ENCODE assay signal across 8 cellular contexts in the genomic region with DNA sequence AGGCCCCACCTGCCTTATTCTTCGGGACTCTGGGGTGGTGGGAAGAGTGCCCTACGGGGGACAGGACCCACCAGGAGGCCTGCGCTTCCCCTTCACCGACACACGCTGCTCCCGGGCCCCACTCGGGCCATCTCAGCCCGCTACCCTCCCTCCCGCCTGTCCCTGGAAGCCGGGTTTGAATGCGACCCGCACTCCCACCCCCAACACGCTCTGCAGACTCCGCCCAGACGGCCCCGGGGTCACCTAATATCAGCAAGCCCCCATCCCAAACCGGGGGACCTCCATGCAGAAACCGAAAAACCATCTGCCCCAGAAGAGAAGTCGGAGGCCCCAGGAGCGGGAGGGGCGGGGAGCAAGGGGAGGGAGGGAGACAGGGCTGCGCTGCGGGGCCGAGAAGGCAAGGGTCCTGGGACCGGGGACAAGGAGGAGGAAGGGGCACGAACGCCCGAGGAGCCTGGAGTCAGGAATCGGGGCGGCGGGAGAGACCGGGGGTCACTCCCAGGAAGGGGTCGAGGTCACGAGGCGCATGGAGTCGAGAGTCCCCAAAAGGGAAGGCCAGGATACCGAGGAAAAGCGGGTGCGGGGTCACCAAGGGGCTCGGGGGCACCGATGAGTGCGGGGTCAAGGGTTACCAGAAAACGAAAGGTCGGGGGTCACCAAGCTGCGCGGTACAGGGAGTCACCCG. TPM values are rescaled to one million over a fixed set of nuclear protein-coding genes. Genes with fewer than 3 reads are reported as not detected.
A peak's percentile ranks its signal among the peaks of the same experiment; 100 is the strongest.
DNase-seq lines count a peak whose midpoint lies in the region; TF ChIP-seq lines count a peak whose summit lies in the region.

No MANE protein-coding gene starts in this region.

- TF ChIP-seq CTCF in AG04449 (IDR thresholded peaks at IDR 0.05; ENCODE audit: insufficient read depth, low read length, missing control alignments), result no peak
- no peak for TF ChIP-seq CTCF in smooth muscle cell (IDR thresholded peaks at IDR 0.05; ENCODE audit: borderline replicate concordance, insufficient read depth, poor library complexity, severe bottlenecking)

- H3K36me3 ChIP-seq in HUES6 (ENCODE audit: control insufficient read depth, insufficient read depth, low read length) (no peaks in the 10 kb centered on the region), adipocyte (ENCODE audit: control insufficient read depth, insufficient read depth, low read length, severe bottlenecking) (no peaks in the 10 kb centered on the region), iPS-18a (ENCODE audit: control insufficient read depth, low read depth, low read length) (no peaks in the 10 kb centered on the region), smooth muscle cell (ENCODE audit: low read depth) (no peaks in the 10 kb centered on the region)

- H3K4me3 ChIP-seq in AG04449 (ENCODE audit: low read depth, low read length) (peak overlapping the region; percentile 91), HUES6 (ENCODE audit: low read depth, low read length) (peak overlapping the region; percentile 93), adipocyte (ENCODE audit: low read length) (peak overlapping the region; percentile 90), iPS-18a (ENCODE audit: low read length) (peak overlapping the region; percentile 88), smooth muscle cell (peak overlapping the region; percentile 85)

- CTCF ChIA-PET in AG04449 (lab: Yijun Ruan, JAX), result no interaction called here

- peak overlapping the region; percentile 75 for H3K9ac ChIP-seq in HUES6 (ENCODE audit: low read length)
- peak overlapping the region; percentile 98 for H3K9ac ChIP-seq in adipocyte (ENCODE audit: low read length)
- H3K9ac ChIP-seq in iPS-18a (ENCODE audit: low read length), result peak overlapping the region; percentile 55
- peak overlapping the region; percentile 86 for H3K9ac ChIP-seq in smooth muscle cell (ENCODE audit: low read depth)

- H3K79me2 ChIP-seq in smooth muscle cell (ENCODE audit: low read depth), result peaks cover 53% of the 10 kb centered on the region

- H3K27ac ChIP-seq in HUES6 (ENCODE audit: low read depth, low read length), result peak overlapping the region; percentile 42; the same call in 1 of the 2 replicates
- H3K27ac ChIP-seq in iPS-18a (ENCODE audit: low read length), result no peak overlapping the region
- H3K27ac ChIP-seq in smooth muscle cell (ENCODE audit: low read depth), result peak overlapping the region; percentile 75

- 1% methylated on average over 41 of the region's 47 CpGs for WGBS in smooth muscle cell (ENCODE audit: low lambda C conversion rate)

- POLR2A ChIA-PET in AG04449 (lab: Yijun Ruan, JAX), result interaction anchor here (0.7 kb wide), 1 partner anchor 34 kb away, joined by 3 read pairs; no protein-coding TSS in a partner anchor

- peaks cover 16% of the 10 kb centered on the region for H3F3A ChIP-seq in smooth muscle cell (ENCODE audit: low read depth)

- H3K9me3 ChIP-seq in HUES6 (ENCODE audit: control insufficient read depth, insufficient read depth, low read depth, low read length) (no peaks in the 10 kb centered on the region), adipocyte (ENCODE audit: control insufficient read depth, low read length) (no peaks in the 10 kb centered on the region), iPS-18a (ENCODE audit: control insufficient read depth, low read depth, low read length) (no peaks in the 10 kb centered on the region), smooth muscle cell (replicated peaks; ENCODE audit: low read depth) (no peaks in the 10 kb centered on the region)

- DNase-seq in AG04449 (ENCODE audit: low read depth, low spot score) (no peak), adipocyte (ENCODE audit: low read depth) (peak; percentile 58), smooth muscle cell (lab: John Stamatoyannopoulos, UW; ENCODE audit: unreplicated experiment) (peak; percentile 59), NCI-H510A treated with DMSO at 0.1 percent for 48 hours (lab: John Stamatoyannopoulos, UW) (no peak), SHP77 (lab: John Stamatoyannopoulos, UW) (no peak)
- no peak for DNase-seq in activated effector memory CD4-positive, alpha-beta T cell treated with anti-CD3 and anti-CD28 coated beads, Interleukin-2, amount 50 U/mL, for 16 hours

- H3K27me3 ChIP-seq in HUES6 (ENCODE audit: control insufficient read depth, insufficient read depth, low read length) (no peaks in the 10 kb centered on the region), adipocyte (replicated peaks; ENCODE audit: control insufficient read depth, insufficient read depth, low read length) (no peaks in the 10 kb centered on the region), iPS-18a (ENCODE audit: control insufficient read depth, insufficient read depth, low read length) (no peaks in the 10 kb centered on the region), smooth muscle cell (ENCODE audit: low read depth) (no peaks in the 10 kb centered on the region)

- H2AFZ ChIP-seq in smooth muscle cell (ENCODE audit: low read depth), result no peak overlapping the region

- H3K4me1 ChIP-seq in HUES6 (ENCODE audit: control insufficient read depth, insufficient read depth, low read length), result peaks cover 42% of the 10 kb centered on the region
- peaks cover 56% of the 10 kb centered on the region for H3K4me1 ChIP-seq in adipocyte (ENCODE audit: control insufficient read depth, insufficient read depth, low read length)
- H3K4me1 ChIP-seq in iPS-18a (ENCODE audit: control insufficient read depth, low read depth, low read length), result no peaks in the 10 kb centered on the region
- H3K4me1 ChIP-seq in smooth muscle cell (ENCODE audit: low read depth), result peaks cover 16% of the 10 kb centered on the region

- peak overlapping the region; percentile 100 for H3K4me2 ChIP-seq in smooth muscle cell

- H4K20me1 ChIP-seq in smooth muscle cell (ENCODE audit: low read depth), result peaks cover 42% of the 10 kb centered on the region

RNA-seq across cellular contexts. Expression of a gene that starts 0.8 kb away (rescaled TPM):
- 16.4 and 18.1 TPM in 2 replicates for total RNA-seq in smooth muscle cell
- polyA plus RNA-seq in smooth muscle cell, result 17.6 and 20.9 TPM in 2 replicates

RNA-seq across cellular contexts. Expression of a gene that starts 32.3 kb away (rescaled TPM):
- 23.6 and 29.3 TPM in 2 replicates for total RNA-seq in smooth muscle cell
- 62.3 and 79.7 TPM in 2 replicates for polyA plus RNA-seq in smooth muscle cell

Comparison
In these comparisons a context has a peak if more than half of its experiments do, and no peak if none do; other contexts are left out.
1. DNase-seq: peak in adipocyte (single experiment) and smooth muscle cell (single experiment); none in AG04449 (single experiment), NCI-H510A treated with DMSO at 0.1 percent for 48 hours (single experiment), SHP77 (0 of 2) and activated effector memory CD4-positive, alpha-beta T cell treated with anti-CD3 and anti-CD28 coated beads, Interleukin-2, amount 50 U/mL, for 16 hours (single experiment).
2. Peak in every context shown above with its lines, with median percentiles within 50 percentile points of each other: H3K4me3 ChIP-seq and H3K9ac ChIP-seq.